31 cellular contexts compared by ENCODE assay signal in the genomic region with DNA sequence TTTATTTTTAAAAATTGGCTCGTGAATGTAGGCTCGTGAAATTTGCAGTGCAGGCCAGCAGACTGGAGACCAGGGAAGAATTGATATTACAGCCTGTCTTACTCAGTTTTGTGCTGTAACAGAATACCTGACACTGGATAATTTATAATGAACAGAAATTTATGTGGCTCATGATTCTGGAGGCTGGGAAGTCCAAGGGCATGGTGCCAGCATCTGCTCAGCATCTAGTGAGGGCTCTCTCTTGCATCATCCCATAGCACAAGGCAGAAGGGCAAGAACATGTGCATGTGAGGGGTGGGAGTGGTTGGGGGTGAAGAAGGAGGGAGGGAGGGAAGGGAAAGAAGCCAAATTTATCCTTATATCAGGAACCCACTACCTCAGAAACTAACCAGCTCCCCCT. TPM values are rescaled to one million over a fixed set of nuclear protein-coding genes. Genes with fewer than 3 reads are reported as not detected.
"Had no signal": no experiment of that assay in that cellular context is flagged by ENCODE, and none has a peak within 500 bp of the region (broad histone marks: within the 10 kb centered on the region; RNA-seq: fewer than 3 reads in every experiment).

No MANE protein-coding gene starts in this region.

- H3K4me1 ChIP-seq: testis had no signal

- H3K9me3 ChIP-seq: gastrocnemius medialis, left ventricle myocardium inferior, mucosa of descending colon, testis had no signal

- DNase-seq: activated CD4-positive, alpha-beta T cell treated with anti-CD3 and anti-CD28 coated beads for 36 hours; activated CD4-positive, alpha-beta T cell treated with anti-CD3 and anti-CD28 coated beads, Interleukin-2, amount 50 U/mL, for 4 hours; activated CD4-positive, CD25-positive, alpha-beta regulatory T cell; activated naive CD4-positive, alpha-beta T cell treated with anti-CD3 and anti-CD28 coated beads for 36 hours; activated naive CD8-positive, alpha-beta T cell treated with anti-CD3 and anti-CD28 coated beads, Interleukin-2, amount 50 U/mL, for 24 hours; activated T-cell treated with anti-CD3 and anti-CD28 coated beads for 4 hours; activated T-cell treated with anti-CD3 and anti-CD28 coated beads, Interleukin-2, amount 50 U/mL, for 72 hours; anterior cingulate cortex; effector memory CD8-positive, alpha-beta T cell; gastrocnemius medialis; glutamatergic neuron; islet precursor cell; left ventricle myocardium inferior; mucosa of descending colon; stimulated activated CD4-positive, alpha-beta T cell treated with anti-CD3 and anti-CD28 coated beads, Interleukin-12 subunit alpha, Interleukin-12 subunit beta, amount 100 ng/mL, for 4 hours; stimulated activated CD4-positive, alpha-beta T cell treated with anti-CD3 and anti-CD28 coated beads, Interleukin-4, amount 100 ng/mL, for 1 hour; stimulated activated naive CD8-positive, alpha-beta T cell treated with anti-CD3 and anti-CD28 coated beads, Interleukin-15, Interleukin-2, amounts not matched to agents 100 U/mL and 50 U/mL, for 24 hours; T-helper 1 cell; testis; trophoblast cell had no signal

- H3K4me3 ChIP-seq: cardiac muscle cell, coronary artery, gastrocnemius medialis, left ventricle myocardium inferior, lung, mucosa of descending colon, skin epidermis, testis had no signal

- H3K27me3 ChIP-seq: cardiac muscle cell, gastrocnemius medialis, testis had no signal

- ATAC-seq: activated CD4-positive, alpha-beta T cell treated with anti-CD3 and anti-CD28 coated beads for 36 hours; activated naive CD8-positive, alpha-beta T cell treated with anti-CD3 and anti-CD28 coated beads, Interleukin-2, amount 50 U/mL, for 24 hours; activated T-cell treated with anti-CD3 and anti-CD28 coated beads, Interleukin-2, amount 50 U/mL, for 72 hours; effector memory CD8-positive, alpha-beta T cell; gastrocnemius medialis; mucosa of descending colon; natural killer cell treated with Interleukin-12 subunit alpha and Interleukin-12 subunit beta and Interleukin-15 and Interleukin-18, amount 100 ng/mL, for 72 hours; sciatic nerve; stimulated activated naive CD8-positive, alpha-beta T cell treated with anti-CD3 and anti-CD28 coated beads, Interleukin-15, Interleukin-2, amounts not matched to agents 100 U/mL and 50 U/mL, for 24 hours had no signal

- H3K36me3 ChIP-seq: cardiac muscle cell, gastrocnemius medialis, left ventricle myocardium inferior had no signal

- FAIRE-seq: endothelial cell of umbilical vein, urothelium cell line had no signal

- H3K27ac ChIP-seq: cardiac muscle cell, coronary artery, gastrocnemius medialis, left ventricle myocardium inferior, skin epidermis, testis had no signal

RNA-seq across cellular contexts. Expression of a gene that starts 13.7 kb away (rescaled TPM):
- total RNA-seq: endothelial cell of umbilical vein; mesenteric fat pad; myocyte; natural killer cell treated with Interleukin-12 subunit alpha and Interleukin-12 subunit beta and Interleukin-15 and Interleukin-18, amount 100 ng/mL, for 72 hours; osteocyte had no signal
